29 cellular contexts compared by ENCODE assay signal in genomic region chr5:34803974-34804373, GRCh38. TPM values are rescaled to one million over a fixed set of nuclear protein-coding genes. Genes with fewer than 3 reads are reported as not detected.
DNase-seq lines count a peak whose midpoint lies in the region; ATAC-seq, FAIRE-seq and TF ChIP-seq lines count a peak whose summit lies in the region.
"Had no signal": no experiment of that assay in that cellular context is flagged by ENCODE, and none has a peak within 500 bp of the region (broad histone marks: within the 10 kb centered on the region; RNA-seq: fewer than 3 reads in every experiment).

No MANE protein-coding gene starts in this region.

- no peaks in the 10 kb centered on the region for H3K4me1 Mint-ChIP-seq in astrocyte (ENCODE audit: low read depth, unreplicated experiment)
- no peaks in the 10 kb centered on the region for H3K4me1 Mint-ChIP-seq in stimulated activated naive CD8-positive, alpha-beta T cell treated with anti-CD3 and anti-CD28 coated beads, Interleukin-15, amount 100 ng/mL, for 72 hours
- H3K4me1 Mint-ChIP-seq: stimulated activated effector memory CD8-positive, alpha-beta T cell treated with anti-CD3 and anti-CD28 coated beads, Interleukin-12 subunit alpha, Interleukin-12 subunit beta, amount 100 ng/mL, for 72 hours had no signal

- in situ Hi-C loops in GM23248 (cut with MboI), result no loop called here

- H3K4me3 Mint-ChIP-seq in astrocyte (ENCODE audit: unreplicated experiment), result no peak overlapping the region
- H3K4me3 Mint-ChIP-seq in stimulated activated naive CD8-positive, alpha-beta T cell treated with anti-CD3 and anti-CD28 coated beads, Interleukin-15, amount 100 ng/mL, for 72 hours, result no peak overlapping the region
- H3K4me3 Mint-ChIP-seq: dendritic cell treated with granulocyte-macrophage colony-stimulating factor and Interleukin-4, amounts not matched to agents 40 ng/mL and 50 ng/mL, for 4 days; stimulated activated effector memory CD8-positive, alpha-beta T cell treated with anti-CD3 and anti-CD28 coated beads, Interleukin-12 subunit alpha, Interleukin-12 subunit beta, amount 100 ng/mL, for 72 hours had no signal

- H3K36me3 Mint-ChIP-seq in astrocyte (ENCODE audit: low read depth, unreplicated experiment), result peaks cover 47% of the 10 kb centered on the region
- H3K36me3 Mint-ChIP-seq: stimulated activated effector memory CD8-positive, alpha-beta T cell treated with anti-CD3 and anti-CD28 coated beads, Interleukin-12 subunit alpha, Interleukin-12 subunit beta, amount 100 ng/mL, for 72 hours had no signal

- ATAC-seq in stimulated activated naive CD8-positive, alpha-beta T cell treated with anti-CD3 and anti-CD28 coated beads, Interleukin-15, amount 100 ng/mL, for 72 hours, result no peak
- ATAC-seq in mucosa of descending colon, result no peak
- ATAC-seq: stimulated activated effector memory CD8-positive, alpha-beta T cell treated with anti-CD3 and anti-CD28 coated beads, Interleukin-12 subunit alpha, Interleukin-12 subunit beta, amount 100 ng/mL, for 72 hours had no signal

- H3K4me3 ChIP-seq in A673 (ENCODE audit: low read depth, low read length, poor library complexity, severe bottlenecking), result no peak overlapping the region
- H3K4me3 ChIP-seq in GM23248, result no peak overlapping the region
- H3K4me3 ChIP-seq in astrocyte (ENCODE audit: insufficient read depth, low read depth, low read length), result no peak overlapping the region
- no peak overlapping the region for H3K4me3 ChIP-seq in mucosa of descending colon
- H3K4me3 ChIP-seq: cardiac muscle cell, spleen, testis had no signal

- no peaks in the 10 kb centered on the region for H3F3A ChIP-seq in GM23248 (ENCODE audit: insufficient read depth)

- H4K20me1 ChIP-seq in GM23248 (ENCODE audit: insufficient read depth), result no peaks in the 10 kb centered on the region
- H4K20me1 ChIP-seq in astrocyte (ENCODE audit: insufficient read depth, low read length), result peaks cover 14% of the 10 kb centered on the region

- H2AFZ ChIP-seq in GM23248 (no peak overlapping the region), astrocyte (ENCODE audit: low read depth, low read length) (no peak overlapping the region)

- H3K9me2 ChIP-seq in GM23248 (ENCODE audit: insufficient read depth), result no peaks in the 10 kb centered on the region

- H3K9me3 Mint-ChIP-seq in astrocyte (ENCODE audit: unreplicated experiment), result no peaks in the 10 kb centered on the region
- no peaks in the 10 kb centered on the region for H3K9me3 Mint-ChIP-seq in stimulated activated naive CD8-positive, alpha-beta T cell treated with anti-CD3 and anti-CD28 coated beads, Interleukin-15, amount 100 ng/mL, for 72 hours
- H3K9me3 Mint-ChIP-seq: dendritic cell treated with granulocyte-macrophage colony-stimulating factor and Interleukin-4, amounts not matched to agents 40 ng/mL and 50 ng/mL, for 4 days; stimulated activated effector memory CD8-positive, alpha-beta T cell treated with anti-CD3 and anti-CD28 coated beads, Interleukin-12 subunit alpha, Interleukin-12 subunit beta, amount 100 ng/mL, for 72 hours had no signal

- BruUV-seq in A673 (replicated peaks; lab: Mats Ljungman, UMichigan), result no TSS peak

- intact Hi-C loops in A673 (cut with micrococcal nuclease; ENCODE audit: unreplicated experiment) (no loop called here), mucosa of descending colon (cut with DNase I, micrococcal nuclease) (no loop called here)

- DNase-seq in A673 (ENCODE audit: low spot score) (peak; percentile 4), GM23248 (peak; percentile 35), astrocyte (ENCODE audit: low read depth) (no peak), iris pigment epithelial cell (ENCODE audit: low read depth) (peak; percentile 83), activated T-cell treated with anti-CD3 and anti-CD28 coated beads for 4 hours (no peak), mucosa of descending colon (no peak), NCI-H1417 treated with DMSO at 0.1 percent for 48 hours (lab: John Stamatoyannopoulos, UW) (no peak)
- no peak for DNase-seq in stimulated activated naive CD8-positive, alpha-beta T cell treated with anti-CD3 and anti-CD28 coated beads, Interleukin-15, amount 100 ng/mL, for 72 hours
- DNase-seq: ACHN; activated CD4-positive, alpha-beta T cell treated with anti-CD3 and anti-CD28 coated beads for 48 hours; activated naive CD4-positive, alpha-beta T cell treated with Interleukin-2 at 50 U/mL for 16 hours; activated T-cell treated with anti-CD3 and anti-CD28 coated beads, Interleukin-2, amount 50 U/mL, for 48 hours; amniotic stem cell; head of caudate nucleus; mammary epithelial cell; NCI-H1694 treated with DMSO at 0.1 percent for 48 hours; NCI-H2171; NCI-H526; spleen; stimulated activated CD4-positive, alpha-beta T cell treated with anti-CD3 and anti-CD28 coated beads, Interleukin-2, amount 100 ng/mL, for 48 hours; T-helper 2 cell; testis had no signal

- H3K27ac Mint-ChIP-seq in astrocyte (ENCODE audit: unreplicated experiment), result no peak overlapping the region
- no peak overlapping the region for H3K27ac Mint-ChIP-seq in stimulated activated naive CD8-positive, alpha-beta T cell treated with anti-CD3 and anti-CD28 coated beads, Interleukin-15, amount 100 ng/mL, for 72 hours
- H3K27ac Mint-ChIP-seq: dendritic cell treated with granulocyte-macrophage colony-stimulating factor and Interleukin-4, amounts not matched to agents 40 ng/mL and 50 ng/mL, for 4 days; stimulated activated effector memory CD8-positive, alpha-beta T cell treated with anti-CD3 and anti-CD28 coated beads, Interleukin-12 subunit alpha, Interleukin-12 subunit beta, amount 100 ng/mL, for 72 hours had no signal

- TF ChIP-seq CTCF in A673 (conservative IDR thresholded peaks at IDR 0.05; ENCODE audit: low read depth, low read length), result no peak
- TF ChIP-seq CTCF in astrocyte (IDR thresholded peaks at IDR 0.05; ENCODE audit: insufficient read depth, low read depth, low read length), result no peak
- TF ChIP-seq CTCF in mucosa of descending colon (IDR thresholded peaks at IDR 0.05), result no peak

- no peaks in the 10 kb centered on the region for H3K9me3 ChIP-seq in A673 (ENCODE audit: low read depth, low read length, poor library complexity, severe bottlenecking)
- no peaks in the 10 kb centered on the region for H3K9me3 ChIP-seq in GM23248 (ENCODE audit: low read depth)
- no peaks in the 10 kb centered on the region for H3K9me3 ChIP-seq in astrocyte (ENCODE audit: insufficient read depth, low read depth, low read length)
- no peaks in the 10 kb centered on the region for H3K9me3 ChIP-seq in mucosa of descending colon
- H3K9me3 ChIP-seq: spleen, testis had no signal

- H3K27me3 ChIP-seq in A673 (replicated peaks; ENCODE audit: insufficient read depth, low read depth, low read length, poor library complexity) (no peaks in the 10 kb centered on the region), GM23248 (replicated peaks; ENCODE audit: insufficient read depth) (no peaks in the 10 kb centered on the region), astrocyte (ENCODE audit: insufficient read depth, low read length) (no peaks in the 10 kb centered on the region)
- H3K27me3 ChIP-seq: cardiac muscle cell, spleen, testis had no signal

- 19 to 27% methylated on average over 1 of the region's 1 CpG for WGBS in GM23248 (ENCODE audit: low coverage in 1 of 2, low lambda C conversion rate in 2 of 2, missing lambda C conversion rate in 2 of 2), 2 experiments

- peak; percentile 17 for FAIRE-seq in astrocyte (lab: Jason Lieb, UNC)
- FAIRE-seq: D721Med, endometrium, GM12891, urothelium cell line had no signal

- H3K9ac ChIP-seq in GM23248 (no peak overlapping the region), astrocyte (ENCODE audit: low read length) (no peak overlapping the region)

- POLR2A ChIA-PET in A673 (lab: Charles Lee; ENCODE audit: low non-redundant PET), result no interaction called here

- H3K36me3 ChIP-seq in A673 (ENCODE audit: insufficient read depth, low read length, poor library complexity, severe bottlenecking), result no peaks in the 10 kb centered on the region
- H3K36me3 ChIP-seq in GM23248 (ENCODE audit: low read depth), result peaks cover 41% of the 10 kb centered on the region
- peaks cover 67% of the 10 kb centered on the region for H3K36me3 ChIP-seq in astrocyte (ENCODE audit: insufficient read depth, low read length)
- H3K36me3 ChIP-seq in mucosa of descending colon (ENCODE audit: low read depth), result no peaks in the 10 kb centered on the region
- H3K36me3 ChIP-seq: cardiac muscle cell had no signal

- H3K79me2 ChIP-seq in GM23248 (ENCODE audit: insufficient read depth), result peaks cover 69% of the 10 kb centered on the region
- peaks cover 21% of the 10 kb centered on the region for H3K79me2 ChIP-seq in astrocyte (ENCODE audit: insufficient read depth, low read length)

- no peaks in the 10 kb centered on the region for H3K27me3 Mint-ChIP-seq in astrocyte (ENCODE audit: low read depth, unreplicated experiment)
- H3K27me3 Mint-ChIP-seq in stimulated activated naive CD8-positive, alpha-beta T cell treated with anti-CD3 and anti-CD28 coated beads, Interleukin-15, amount 100 ng/mL, for 72 hours, result no peaks in the 10 kb centered on the region
- H3K27me3 Mint-ChIP-seq: dendritic cell treated with granulocyte-macrophage colony-stimulating factor and Interleukin-4, amounts not matched to agents 40 ng/mL and 50 ng/mL, for 4 days had no signal

- CTCF ChIA-PET in A673 (lab: Charles Lee), result no interaction called here

- H3K4me2 ChIP-seq in GM23248 (ENCODE audit: unreplicated experiment) (no peak overlapping the region), astrocyte (ENCODE audit: low read length) (no peak overlapping the region)

- H3K27ac ChIP-seq in A673 (ENCODE audit: low read depth, low read length, poor library complexity, severe bottlenecking), result no peak overlapping the region
- no peak overlapping the region; the same call in 1 of the 2 replicates for H3K27ac ChIP-seq in GM23248
- H3K27ac ChIP-seq in astrocyte (ENCODE audit: low read depth, low read length), result no peak overlapping the region
- H3K27ac ChIP-seq: cardiac muscle cell, spleen, testis had no signal

- H3K4me1 ChIP-seq in A673 (ENCODE audit: insufficient read depth, low read length, poor library complexity, severe bottlenecking) (no peaks in the 10 kb centered on the region), GM23248 (ENCODE audit: insufficient read depth) (no peaks in the 10 kb centered on the region), astrocyte (ENCODE audit: insufficient read depth, low read length) (no peaks in the 10 kb centered on the region), mucosa of descending colon (ENCODE audit: low read depth) (no peaks in the 10 kb centered on the region)
- H3K4me1 ChIP-seq: spleen, testis had no signal

RNA-seq across cellular contexts. Expression of gene TTC23L, which starts 35.0 kb away (rescaled TPM):
- total RNA-seq in A673 (2021) (0.41 and 0.55 TPM in 2 replicates), astrocyte (0.16 and 1.2 TPM in 2 replicates), mucosa of descending colon (under 1 TPM in 2 of 3 donors, not detected in 1; 0.29 to 0.43 TPM)
- total RNA-seq in GM23248 (2014; rRNA removed; shearing (Covaris generic)), result under 0.01 TPM in 1 of 2 replicates, not detected in the other
- not detected in 2 replicates for polyA plus RNA-seq in GM23248 (2016; fragmentation: Nextera tagmentation; extraction: Ambion mirVana)

Comparison
In these comparisons a context has a peak if more than half of its experiments do, and no peak if none do; other contexts are left out.
1. DNase-seq: peak in A673 (single experiment), GM23248 (single experiment) and iris pigment epithelial cell (single experiment); none in astrocyte (single experiment), activated T-cell treated with anti-CD3 and anti-CD28 coated beads for 4 hours (single experiment), stimulated activated naive CD8-positive, alpha-beta T cell treated with anti-CD3 and anti-CD28 coated beads, Interleukin-15, amount 100 ng/mL, for 72 hours (0 of 2), mucosa of descending colon (0 of 3) and NCI-H1417 treated with DMSO at 0.1 percent for 48 hours (single experiment).